In the genomic region with DNA sequence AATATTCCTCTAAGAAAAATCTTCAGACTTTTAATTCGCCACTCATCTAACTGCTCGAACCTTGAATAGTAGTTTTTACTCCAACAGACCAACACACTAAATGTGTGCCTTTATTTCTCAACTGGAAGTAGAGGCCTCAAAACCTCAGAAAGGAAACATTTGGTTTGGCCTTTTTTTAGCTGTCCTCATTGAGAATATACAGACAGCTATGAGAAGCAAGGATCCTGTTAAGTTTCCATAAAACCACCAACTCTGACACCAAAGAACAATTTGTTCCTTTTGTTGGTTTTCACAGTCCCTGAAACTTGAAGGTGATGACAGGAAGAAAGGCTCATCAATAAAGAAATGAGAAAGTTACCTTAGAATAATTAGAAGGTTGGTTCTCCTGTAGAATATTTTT, we compare ENCODE assay signal across 21 cellular contexts.
DNase-seq lines count a peak whose midpoint lies in the region; ATAC-seq and TF ChIP-seq lines count a peak whose summit lies in the region.
"Had no signal": no experiment of that assay in that cellular context is flagged by ENCODE, and none has a peak within 500 bp of the region (broad histone marks: within the 10 kb centered on the region; RNA-seq: fewer than 3 reads in every experiment).

No MANE protein-coding gene starts in this region.

- no peak for ATAC-seq in GM19463 (IDR thresholded peaks at IDR 0.05; ENCODE audit: unreplicated experiment)
- ATAC-seq: HCT116, Right ventricle myocardium inferior, T-cell had no signal

- H3K4me3 ChIP-seq in choroid plexus epithelial cell (ENCODE audit: low read depth, low read length), result no peak overlapping the region
- H3K4me3 ChIP-seq: SK-N-MC had no signal

- DNase-seq in SIG-M5 treated with dmso at 0.1 percent for 504 hours (lab: John Stamatoyannopoulos, UW; ENCODE audit: unreplicated experiment) (peak; percentile 32), SIG-M5 (lab: John Stamatoyannopoulos, UW) (no peak), MV-4-11 (lab: John Stamatoyannopoulos, UW) (peak; percentile 23), choroid plexus epithelial cell (ENCODE audit: low read depth) (peak; percentile 7), 8988T (no peak), NCI-H2171 (lab: John Stamatoyannopoulos, UW) (no peak)
- DNase-seq: EL, GF-D8, Karpas-422, MM.1S, NCI-H1092, NCI-H1436, NCI-H1930, NCI-H345, NCI-H524, NCI-H774, T-cell had no signal

- TF ChIP-seq CTCF in choroid plexus epithelial cell (conservative IDR thresholded peaks at IDR 0.05; ENCODE audit: low read depth, low read length), result no peak

Comparison
In these comparisons a context has a peak if more than half of its experiments do, and no peak if none do; other contexts are left out.
1. DNase-seq: peak in SIG-M5 treated with dmso at 0.1 percent for 504 hours (single experiment), MV-4-11 (single experiment) and choroid plexus epithelial cell (single experiment); none in SIG-M5 (single experiment), 8988T (single experiment) and NCI-H2171 (single experiment).